Comparison of ENCODE assay signal across 8 cellular contexts in genomic region chr16:66660422-66661209, GRCh38. TPM values are rescaled to one million over a fixed set of nuclear protein-coding genes. Genes with fewer than 3 reads are reported as not detected.
DNase-seq lines count a peak whose midpoint lies in the region; ATAC-seq and TF ChIP-seq lines count a peak whose summit lies in the region.

No MANE protein-coding gene starts in this region.

- ATAC-seq in activated CD4-positive, CD25-positive, alpha-beta regulatory T cell treated with anti-CD3 and anti-CD28 coated beads, Interleukin-2, amount 50 U/mL, for 24 hours = no peak
- no peak for ATAC-seq in GM18867 (IDR thresholded peaks at IDR 0.05; ENCODE audit: unreplicated experiment)
- ATAC-seq in GM21723 (IDR thresholded peaks at IDR 0.05; ENCODE audit: unreplicated experiment) = no peak

- peak overlapping the region; percentile 26 for H3K9ac ChIP-seq in neural cell (ENCODE audit: low read length)

- H3F3A ChIP-seq in neural cell (ENCODE audit: insufficient read depth, low read length, poor library complexity, severe bottlenecking) = no peaks in the 10 kb centered on the region

- H3K4me1 Mint-ChIP-seq in HFFc6 (ENCODE audit: low read depth) = peaks cover 60% of the 10 kb centered on the region

- no peaks in the 10 kb centered on the region for H3K79me2 ChIP-seq in neural cell (replicated peaks; ENCODE audit: insufficient read depth, low read length)

- no peaks in the 10 kb centered on the region for H4K20me1 ChIP-seq in neural cell (ENCODE audit: insufficient read depth)

- peak overlapping the region; percentile 94 for H3K27ac Mint-ChIP-seq in HFFc6

- peak overlapping the region; percentile 48 for H3K27ac ChIP-seq in 22Rv1
- H3K27ac ChIP-seq in neural cell (ENCODE audit: low read length) = peak overlapping the region; percentile 1

- H3K4me3 Mint-ChIP-seq in HFFc6 = peak overlapping the region; percentile 71

- H3K27me3 ChIP-seq in neural cell (ENCODE audit: insufficient read depth, low read depth, low read length) = no peaks in the 10 kb centered on the region

- TF ChIP-seq CTCF in 22Rv1 (IDR thresholded peaks at IDR 0.05) (no peak), HFFc6 (IDR thresholded peaks at IDR 0.05) (peak; percentile 50), fibroblast of the aortic adventitia (IDR thresholded peaks at IDR 0.05; ENCODE audit: insufficient read depth, low read length) (peak; percentile 52), neural cell (IDR thresholded peaks at IDR 0.05; ENCODE audit: poor library complexity, severe bottlenecking) (peak; percentile 17)

- DNase-seq in HFFc6 (peak; percentile 91), SW 1271 (lab: John Stamatoyannopoulos, UW) (peak; percentile 62 to 78), fibroblast of the aortic adventitia (ENCODE audit: low read depth) (peak; percentile 82)

- H3K36me3 ChIP-seq in neural cell (ENCODE audit: insufficient read depth, low read length) = no peaks in the 10 kb centered on the region

- H3K9me3 Mint-ChIP-seq in HFFc6 = no peaks in the 10 kb centered on the region

- no peaks in the 10 kb centered on the region; the same call in none of the 2 replicates for H3K27me3 Mint-ChIP-seq in HFFc6 (ENCODE audit: insufficient read depth)

- H3K4me2 ChIP-seq in neural cell (ENCODE audit: low read length) = peak overlapping the region; percentile 40

- no peak for TF ChIP-seq EP300 in neural cell (conservative IDR thresholded peaks at IDR 0.05; ENCODE audit: poor library complexity, severe bottlenecking)

- no peaks in the 10 kb centered on the region for H3K36me3 Mint-ChIP-seq in HFFc6 (ENCODE audit: low read depth)

- H3K9me3 ChIP-seq in neural cell (ENCODE audit: low read length) = no peaks in the 10 kb centered on the region

- no peaks in the 10 kb centered on the region for H3K9me2 ChIP-seq in neural cell (ENCODE audit: insufficient read depth, low read length)

- no peak for TF ChIP-seq RAD21 in neural cell (conservative IDR thresholded peaks at IDR 0.05)

- H3K4me3 ChIP-seq in fibroblast of the aortic adventitia (ENCODE audit: low read depth, low read length) = no peak overlapping the region
- peak overlapping the region; percentile 48 for H3K4me3 ChIP-seq in neural cell (ENCODE audit: low read length)

- no peak overlapping the region for H2AFZ ChIP-seq in neural cell (ENCODE audit: low read depth, low read length)

TF ChIP-seq in neural cell, 6 proteins besides CTCF, POLR2A, EP300 and RAD21:
- no peak for TF ChIP-seq POLR2AphosphoS5 (IDR thresholded peaks at IDR 0.05)

RNA-seq across cellular contexts. Expression of gene CMTM4, which starts 35.9 kb away (rescaled TPM):
- 10 to 100 TPM; 14.2 to 22.0 (median 18.8) TPM for total RNA-seq in HFFc6 (2021; fragmentation: NEBNext Ultra II Directional; extraction: Animal tissue kit (Norgen Biotek cat#: 25700))
- total RNA-seq in fibroblast of the aortic adventitia (ENCODE audit: low replicate concordance) = 13.3 and 16.8 TPM in 2 replicates
- 26.1 and 27.2 TPM in 2 replicates for polyA plus RNA-seq in neural cell
- polyA minus RNA-seq in neural cell = 65.1 and 76.7 TPM in 2 replicates

RNA-seq across cellular contexts. Expression of gene CMTM3, which starts 56.1 kb away (rescaled TPM):
- total RNA-seq in HFFc6 (2021; fragmentation: NEBNext Ultra II Directional; extraction: Animal tissue kit (Norgen Biotek cat#: 25700)) = 10 to 100 TPM; 26.3 to 35.6 (median 28.0) TPM
- total RNA-seq in fibroblast of the aortic adventitia (ENCODE audit: low replicate concordance) = 7.4 and 17.8 TPM in 2 replicates
- 7.7 and 8.2 TPM in 2 replicates for polyA plus RNA-seq in neural cell
- polyA minus RNA-seq in neural cell = 4.6 and 6.3 TPM in 2 replicates
